Comparison of ENCODE assay signal across 18 cellular contexts in the genomic region with DNA sequence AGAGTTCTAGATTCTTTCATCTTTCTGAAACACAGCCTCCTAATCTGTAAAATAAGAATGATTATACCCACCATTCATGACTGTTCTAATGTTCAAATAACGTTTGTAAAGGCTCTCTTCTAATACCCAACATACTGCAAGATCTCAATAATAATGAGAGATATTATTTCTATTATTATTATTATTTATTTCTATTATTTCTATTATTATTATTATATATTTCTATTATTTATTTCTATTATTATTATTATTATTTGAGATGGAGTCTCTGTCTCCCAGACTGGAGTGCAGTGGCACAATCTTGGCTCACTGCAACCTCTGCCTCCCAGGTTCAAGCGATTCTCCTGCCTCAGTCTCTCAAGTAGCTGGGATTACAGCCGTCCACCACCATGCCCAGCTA.
"Had no signal": no experiment of that assay in that cellular context is flagged by ENCODE, and none has a peak within 500 bp of the region (broad histone marks: within the 10 kb centered on the region; RNA-seq: fewer than 3 reads in every experiment).

No MANE protein-coding gene starts in this region.

- H3K4me1 Mint-ChIP-seq: naive B cell had no signal

- H3K27me3 Mint-ChIP-seq: naive B cell had no signal

- H3K9me3 ChIP-seq: esophagus muscularis mucosa, gastrocnemius medialis, left lung, lower lobe of right lung, mucosa of descending colon had no signal

- H3K27ac ChIP-seq: coronary artery, dorsolateral prefrontal cortex, esophagus muscularis mucosa, gastrocnemius medialis, heart right ventricle, left lung, lower lobe of right lung had no signal

- H3K27me3 ChIP-seq: dorsolateral prefrontal cortex, esophagus muscularis mucosa, gastrocnemius medialis, heart right ventricle, left lung had no signal

- ATAC-seq: gastrocnemius medialis, heart right ventricle, left cardiac atrium, left lung, left ventricle myocardium superior, lower lobe of right lung, mucosa of descending colon had no signal

- H3K36me3 ChIP-seq: esophagus muscularis mucosa, gastrocnemius medialis, heart right ventricle, left lung, lower lobe of right lung had no signal

- H3K36me3 Mint-ChIP-seq: mesothelial cell of epicardium, naive B cell had no signal

- DNase-seq: dorsolateral prefrontal cortex; effector CD4-positive, alpha-beta T cell; effector memory CD4-positive, alpha-beta T cell; foreskin melanocyte; gastrocnemius medialis; glutamatergic neuron; head of caudate nucleus; heart right ventricle; hippocampal formation; left cardiac atrium; left lung; left ventricle myocardium superior; lower lobe of right lung; mucosa of descending colon; naive B cell had no signal

- H3K4me3 Mint-ChIP-seq: mesothelial cell of epicardium, naive B cell had no signal

- H3K4me1 ChIP-seq: esophagus muscularis mucosa, gastrocnemius medialis, heart right ventricle, left lung, lower lobe of right lung had no signal

- H3K27ac Mint-ChIP-seq: naive B cell had no signal

- H3K4me3 ChIP-seq: coronary artery, dorsolateral prefrontal cortex, esophagus muscularis mucosa, gastrocnemius medialis, heart right ventricle, left lung, lower lobe of right lung, mucosa of descending colon had no signal
